1 cellular context compared by ENCODE assay signal in the genomic region with DNA sequence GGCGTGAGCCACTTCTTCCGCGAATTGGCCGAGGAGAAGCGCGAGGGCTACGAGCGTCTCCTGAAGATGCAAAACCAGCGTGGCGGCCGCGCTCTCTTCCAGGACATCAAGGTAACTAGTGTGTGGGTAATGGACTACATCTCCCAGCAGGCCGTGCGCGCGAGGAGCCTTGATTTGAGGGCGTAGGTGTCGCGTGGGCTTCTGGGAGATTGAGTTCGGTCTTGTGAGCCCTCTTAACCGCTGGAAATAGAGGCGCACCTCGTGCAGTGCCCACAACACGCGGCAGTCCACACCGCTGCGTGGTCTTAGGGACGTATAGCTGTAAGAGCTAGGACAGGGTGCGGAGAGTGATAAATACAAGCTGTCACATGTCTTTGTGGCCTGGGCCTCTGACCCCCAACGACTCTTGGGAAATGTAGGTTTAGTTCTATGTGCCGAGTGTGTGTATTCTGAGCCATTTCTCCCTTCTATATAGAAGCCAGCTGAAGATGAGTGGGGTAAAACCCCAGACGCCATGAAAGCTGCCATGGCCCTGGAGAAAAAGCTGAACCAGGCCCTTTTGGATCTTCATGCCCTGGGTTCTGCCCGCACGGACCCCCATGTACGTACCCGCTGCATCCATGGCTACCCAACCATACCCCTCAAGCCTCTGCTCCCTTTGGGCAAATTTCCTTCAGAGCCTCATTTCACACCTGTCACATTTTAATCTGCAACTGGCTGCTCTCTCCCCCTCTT.
TF ChIP-seq lines count a peak whose summit lies in the region.

No MANE protein-coding gene starts in this region.

TF ChIP-seq in GM23338, 12 proteins besides CTCF, POLR2A, EP300 and RAD21 (continued from another document):
- TF ChIP-seq, protein P1, sequence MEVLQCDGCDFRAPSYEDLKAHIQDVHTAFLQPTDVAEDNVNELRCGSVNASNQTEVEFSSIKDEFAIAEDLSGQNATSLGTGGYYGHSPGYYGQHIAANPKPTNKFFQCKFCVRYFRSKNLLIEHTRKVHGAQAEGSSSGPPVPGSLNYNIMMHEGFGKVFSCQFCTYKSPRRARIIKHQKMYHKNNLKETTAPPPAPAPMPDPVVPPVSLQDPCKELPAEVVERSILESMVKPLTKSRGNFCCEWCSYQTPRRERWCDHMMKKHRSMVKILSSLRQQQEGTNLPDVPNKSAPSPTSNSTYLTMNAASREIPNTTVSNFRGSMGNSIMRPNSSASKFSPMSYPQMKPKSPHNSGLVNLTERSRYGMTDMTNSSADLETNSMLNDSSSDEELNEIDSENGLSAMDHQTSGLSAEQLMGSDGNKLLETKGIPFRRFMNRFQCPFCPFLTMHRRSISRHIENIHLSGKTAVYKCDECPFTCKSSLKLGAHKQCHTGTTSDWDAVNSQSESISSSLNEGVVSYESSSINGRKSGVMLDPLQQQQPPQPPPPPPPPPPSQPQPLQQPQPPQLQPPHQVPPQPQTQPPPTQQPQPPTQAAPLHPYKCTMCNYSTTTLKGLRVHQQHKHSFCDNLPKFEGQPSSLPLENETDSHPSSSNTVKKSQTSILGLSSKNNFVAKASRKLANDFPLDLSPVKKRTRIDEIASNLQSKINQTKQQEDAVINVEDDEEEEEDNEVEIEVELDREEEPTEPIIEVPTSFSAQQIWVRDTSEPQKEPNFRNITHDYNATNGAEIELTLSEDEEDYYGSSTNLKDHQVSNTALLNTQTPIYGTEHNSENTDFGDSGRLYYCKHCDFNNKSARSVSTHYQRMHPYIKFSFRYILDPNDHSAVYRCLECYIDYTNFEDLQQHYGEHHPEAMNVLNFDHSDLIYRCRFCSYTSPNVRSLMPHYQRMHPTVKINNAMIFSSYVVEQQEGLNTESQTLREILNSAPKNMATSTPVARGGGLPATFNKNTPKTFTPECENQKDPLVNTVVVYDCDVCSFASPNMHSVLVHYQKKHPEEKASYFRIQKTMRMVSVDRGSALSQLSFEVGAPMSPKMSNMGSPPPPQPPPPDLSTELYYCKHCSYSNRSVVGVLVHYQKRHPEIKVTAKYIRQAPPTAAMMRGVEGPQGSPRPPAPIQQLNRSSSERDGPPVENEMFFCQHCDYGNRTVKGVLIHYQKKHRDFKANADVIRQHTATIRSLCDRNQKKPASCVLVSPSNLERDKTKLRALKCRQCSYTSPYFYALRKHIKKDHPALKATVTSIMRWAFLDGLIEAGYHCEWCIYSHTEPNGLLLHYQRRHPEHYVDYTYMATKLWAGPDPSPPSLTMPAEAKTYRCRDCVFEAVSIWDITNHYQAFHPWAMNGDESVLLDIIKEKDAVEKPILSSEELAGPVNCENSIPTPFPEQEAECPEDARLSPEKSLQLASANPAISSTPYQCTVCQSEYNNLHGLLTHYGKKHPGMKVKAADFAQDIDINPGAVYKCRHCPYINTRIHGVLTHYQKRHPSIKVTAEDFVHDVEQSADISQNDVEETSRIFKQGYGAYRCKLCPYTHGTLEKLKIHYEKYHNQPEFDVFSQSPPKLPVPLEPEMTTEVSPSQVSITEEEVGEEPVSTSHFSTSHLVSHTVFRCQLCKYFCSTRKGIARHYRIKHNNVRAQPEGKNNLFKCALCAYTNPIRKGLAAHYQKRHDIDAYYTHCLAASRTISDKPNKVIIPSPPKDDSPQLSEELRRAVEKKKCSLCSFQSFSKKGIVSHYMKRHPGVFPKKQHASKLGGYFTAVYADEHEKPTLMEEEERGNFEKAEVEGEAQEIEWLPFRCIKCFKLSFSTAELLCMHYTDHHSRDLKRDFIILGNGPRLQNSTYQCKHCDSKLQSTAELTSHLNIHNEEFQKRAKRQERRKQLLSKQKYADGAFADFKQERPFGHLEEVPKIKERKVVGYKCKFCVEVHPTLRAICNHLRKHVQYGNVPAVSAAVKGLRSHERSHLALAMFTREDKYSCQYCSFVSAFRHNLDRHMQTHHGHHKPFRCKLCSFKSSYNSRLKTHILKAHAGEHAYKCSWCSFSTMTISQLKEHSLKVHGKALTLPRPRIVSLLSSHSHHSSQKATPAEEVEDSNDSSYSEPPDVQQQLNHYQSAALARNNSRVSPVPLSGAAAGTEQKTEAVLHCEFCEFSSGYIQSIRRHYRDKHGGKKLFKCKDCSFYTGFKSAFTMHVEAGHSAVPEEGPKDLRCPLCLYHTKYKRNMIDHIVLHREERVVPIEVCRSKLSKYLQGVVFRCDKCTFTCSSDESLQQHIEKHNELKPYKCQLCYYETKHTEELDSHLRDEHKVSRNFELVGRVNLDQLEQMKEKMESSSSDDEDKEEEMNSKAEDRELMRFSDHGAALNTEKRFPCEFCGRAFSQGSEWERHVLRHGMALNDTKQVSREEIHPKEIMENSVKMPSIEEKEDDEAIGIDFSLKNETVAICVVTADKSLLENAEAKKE (CRISPR knock-in tag; IDR thresholded peaks at IDR 0.05): no peak
- TF ChIP-seq, protein P2, sequence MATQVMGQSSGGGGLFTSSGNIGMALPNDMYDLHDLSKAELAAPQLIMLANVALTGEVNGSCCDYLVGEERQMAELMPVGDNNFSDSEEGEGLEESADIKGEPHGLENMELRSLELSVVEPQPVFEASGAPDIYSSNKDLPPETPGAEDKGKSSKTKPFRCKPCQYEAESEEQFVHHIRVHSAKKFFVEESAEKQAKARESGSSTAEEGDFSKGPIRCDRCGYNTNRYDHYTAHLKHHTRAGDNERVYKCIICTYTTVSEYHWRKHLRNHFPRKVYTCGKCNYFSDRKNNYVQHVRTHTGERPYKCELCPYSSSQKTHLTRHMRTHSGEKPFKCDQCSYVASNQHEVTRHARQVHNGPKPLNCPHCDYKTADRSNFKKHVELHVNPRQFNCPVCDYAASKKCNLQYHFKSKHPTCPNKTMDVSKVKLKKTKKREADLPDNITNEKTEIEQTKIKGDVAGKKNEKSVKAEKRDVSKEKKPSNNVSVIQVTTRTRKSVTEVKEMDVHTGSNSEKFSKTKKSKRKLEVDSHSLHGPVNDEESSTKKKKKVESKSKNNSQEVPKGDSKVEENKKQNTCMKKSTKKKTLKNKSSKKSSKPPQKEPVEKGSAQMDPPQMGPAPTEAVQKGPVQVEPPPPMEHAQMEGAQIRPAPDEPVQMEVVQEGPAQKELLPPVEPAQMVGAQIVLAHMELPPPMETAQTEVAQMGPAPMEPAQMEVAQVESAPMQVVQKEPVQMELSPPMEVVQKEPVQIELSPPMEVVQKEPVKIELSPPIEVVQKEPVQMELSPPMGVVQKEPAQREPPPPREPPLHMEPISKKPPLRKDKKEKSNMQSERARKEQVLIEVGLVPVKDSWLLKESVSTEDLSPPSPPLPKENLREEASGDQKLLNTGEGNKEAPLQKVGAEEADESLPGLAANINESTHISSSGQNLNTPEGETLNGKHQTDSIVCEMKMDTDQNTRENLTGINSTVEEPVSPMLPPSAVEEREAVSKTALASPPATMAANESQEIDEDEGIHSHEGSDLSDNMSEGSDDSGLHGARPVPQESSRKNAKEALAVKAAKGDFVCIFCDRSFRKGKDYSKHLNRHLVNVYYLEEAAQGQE (IDR thresholded peaks at IDR 0.05; ENCODE audit: unreplicated experiment): no peak
- TF ChIP-seq ZNF114 (CRISPR knock-in tag; IDR thresholded peaks at IDR 0.05) (no peak), ZNF331 (CRISPR knock-in tag; IDR thresholded peaks at IDR 0.05; ENCODE audit: low read depth) (no peak), EZH2phosphoT487 (IDR thresholded peaks at IDR 0.05; ENCODE audit: unreplicated experiment) (no peak)
